In the genomic region with DNA sequence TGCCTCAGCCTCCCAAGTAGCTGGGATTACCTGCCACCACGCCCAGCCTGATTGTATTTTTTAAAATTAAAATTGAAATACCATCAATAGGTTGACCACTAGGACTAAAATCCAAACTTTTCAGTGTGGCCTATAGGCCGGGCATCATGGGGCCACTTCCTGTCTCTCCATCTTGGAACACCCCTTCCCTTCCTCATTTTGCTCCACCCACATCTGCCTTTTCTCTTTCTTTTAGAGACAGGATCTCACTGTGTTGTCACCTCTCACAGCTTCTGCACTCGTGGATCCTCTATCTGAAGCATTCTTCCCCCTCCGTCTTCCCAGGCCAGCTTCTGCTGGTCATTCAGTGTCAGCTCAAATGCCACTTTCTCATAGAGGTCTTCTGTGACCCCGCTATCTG, we compare ENCODE assay signal across 14 cellular contexts.
"Had no signal": no experiment of that assay in that cellular context is flagged by ENCODE, and none has a peak within 500 bp of the region (broad histone marks: within the 10 kb centered on the region; RNA-seq: fewer than 3 reads in every experiment).

No MANE protein-coding gene starts in this region.

- H3K27me3 Mint-ChIP-seq: activated CD4-positive, alpha-beta memory T cell treated with anti-CD3 and anti-CD28 coated beads, Interleukin-2, amount 10 ng/mL, durations not matched to agents 7 days and 5 days had no signal

- DNase-seq: activated CD4-positive, alpha-beta memory T cell treated with anti-CD3 and anti-CD28 coated beads, Interleukin-2, amount 10 ng/mL, durations not matched to agents 7 days and 5 days; activated CD4-positive, alpha-beta T cell treated with anti-CD3 and anti-CD28 coated beads for 1 hour; activated gamma-delta T cell treated with Interleukin-2 at 50 U/mL for 16 hours; effector CD4-positive, alpha-beta T cell; gastrocnemius medialis; heart right ventricle; left ventricle myocardium superior; mesenchymal stem cell; stimulated activated CD4-positive, alpha-beta T cell treated with anti-CD3 and anti-CD28 coated beads, Interleukin-12 subunit alpha, Interleukin-12 subunit beta, amount 100 ng/mL, for 4 hours; stomach; T-helper 17 cell had no signal

- H3K27me3 ChIP-seq: gastrocnemius medialis, heart right ventricle, stomach had no signal

- H3K27ac Mint-ChIP-seq: activated CD4-positive, alpha-beta memory T cell treated with anti-CD3 and anti-CD28 coated beads, Interleukin-2, amount 10 ng/mL, durations not matched to agents 7 days and 5 days; T-helper 17 cell had no signal

- H3K36me3 ChIP-seq: gastrocnemius medialis, heart right ventricle, stomach, thoracic aorta had no signal

- H3K4me1 Mint-ChIP-seq: T-helper 17 cell had no signal

- ATAC-seq: gastrocnemius medialis, heart right ventricle, left ventricle myocardium superior, T-helper 17 cell had no signal

- H3K27ac ChIP-seq: gastrocnemius medialis, stomach, thoracic aorta had no signal

- H3K4me3 Mint-ChIP-seq: activated CD4-positive, alpha-beta memory T cell treated with anti-CD3 and anti-CD28 coated beads, Interleukin-2, amount 10 ng/mL, durations not matched to agents 7 days and 5 days; T-helper 17 cell had no signal

- H3K9me3 Mint-ChIP-seq: activated CD4-positive, alpha-beta memory T cell treated with anti-CD3 and anti-CD28 coated beads, Interleukin-2, amount 10 ng/mL, durations not matched to agents 7 days and 5 days had no signal

- H3K9me3 ChIP-seq: gastrocnemius medialis, heart right ventricle, stomach, thoracic aorta had no signal

- H3K4me3 ChIP-seq: gastrocnemius medialis, heart right ventricle, stomach, thoracic aorta had no signal

- FAIRE-seq: colon, urothelium cell line had no signal
